ENCODE assay signal across 8 cellular contexts in the genomic region with DNA sequence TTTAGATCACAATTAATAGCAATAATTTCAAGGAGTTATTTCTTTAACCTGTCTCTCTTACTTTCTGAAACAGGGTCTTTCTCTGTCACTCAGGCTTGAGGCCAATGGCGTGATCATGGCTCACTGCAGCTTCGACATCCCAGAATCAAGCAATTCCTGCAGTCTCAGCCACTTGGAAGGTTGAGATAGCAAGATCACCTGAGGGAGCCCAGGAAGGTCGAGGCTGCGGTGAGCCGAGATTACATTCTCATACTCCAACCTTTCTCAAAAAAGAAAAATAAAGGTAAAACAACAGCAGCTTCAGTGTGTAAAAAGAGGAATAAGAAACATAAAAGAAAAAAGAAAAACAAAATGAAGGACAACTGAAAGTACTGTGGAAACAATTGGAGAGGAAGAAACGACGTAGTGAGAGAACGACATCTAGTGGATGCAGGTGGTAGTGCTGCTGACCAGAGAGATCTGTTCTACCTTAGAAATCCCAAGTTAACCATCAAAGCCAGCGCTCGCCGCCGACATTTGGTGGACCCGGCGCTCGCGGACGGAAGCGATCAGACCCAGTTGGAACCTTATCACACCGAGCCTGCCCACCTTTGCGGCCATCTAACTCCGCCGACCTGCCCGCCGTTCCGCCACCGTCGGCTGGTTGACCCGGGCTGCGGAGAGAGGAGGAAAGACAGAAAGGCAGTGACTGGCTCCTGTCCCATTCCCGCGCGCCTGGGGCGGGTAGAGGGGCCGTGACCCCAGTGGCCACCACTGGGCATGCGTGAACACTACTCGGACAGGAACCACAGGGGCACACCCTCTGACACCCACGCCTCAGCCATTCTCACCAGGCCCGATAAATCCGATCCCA.
DNase-seq lines count a peak whose midpoint lies in the region; ATAC-seq and TF ChIP-seq lines count a peak whose summit lies in the region.

No MANE protein-coding gene starts in this region.

- DNase-seq in AG09309 (ENCODE audit: low read depth) (peak; percentile 8), NCI-H345 treated with DMSO at 0.1 percent for 48 hours (lab: John Stamatoyannopoulos, UW; ENCODE audit: unreplicated experiment) (peak; percentile 84), lung microvascular endothelial cell (ENCODE audit: low read depth in 2 of 2) (peak; percentile 78 to 79)
- peak; percentile 91 for DNase-seq in activated CD4-positive, alpha-beta T cell treated with anti-CD3 and anti-CD28 coated beads, Interleukin-2, amount 10 ng/mL, durations not matched to agents 24 days and 14 days
- DNase-seq in stimulated activated CD8-positive, alpha-beta memory T cell treated with anti-CD3 and anti-CD28 coated beads, Interleukin-12 subunit alpha, Interleukin-12 subunit beta, amount 100 ng/mL, for 1 hour (ENCODE audit: low read depth), result peak; percentile 36

- H3K27me3 Mint-ChIP-seq in activated CD4-positive, alpha-beta T cell treated with anti-CD3 and anti-CD28 coated beads, Interleukin-2, amount 10 ng/mL, durations not matched to agents 24 days and 14 days, result peaks cover 9% of the 10 kb centered on the region

- peak overlapping the region; percentile 44 for H3K4me3 ChIP-seq in AG09309 (ENCODE audit: control insufficient read depth, low read depth, low read length)
- H3K4me3 ChIP-seq in duodenal mucosa (ENCODE audit: low read depth in 1 of 2, low read length in 2 of 2), result peak overlapping the region; percentile 43 to 60

- H3K27me3 ChIP-seq in duodenal mucosa (ENCODE audit: control insufficient read depth in 1 of 2, insufficient read depth in 2 of 2, low read length in 2 of 2), result peaks cover 0 to 5% of the 10 kb centered on the region in 2 donors

- H3K27ac Mint-ChIP-seq in activated CD4-positive, alpha-beta T cell treated with anti-CD3 and anti-CD28 coated beads, Interleukin-2, amount 10 ng/mL, durations not matched to agents 24 days and 14 days, result peak overlapping the region; percentile 80

- intact Hi-C loops in activated CD4-positive, alpha-beta T cell treated with anti-CD3 and anti-CD28 coated beads, Interleukin-2, amount 10 ng/mL, durations not matched to agents 24 days and 14 days (cut with micrococcal nuclease), result loop anchor here (1.0 to 5.0 kb wide), 3 partner anchors 95 to 1462 kb away; a partner anchor contains a TSS

- H3K4me1 Mint-ChIP-seq in activated CD4-positive, alpha-beta T cell treated with anti-CD3 and anti-CD28 coated beads, Interleukin-2, amount 10 ng/mL, durations not matched to agents 24 days and 14 days, result peaks cover 8% of the 10 kb centered on the region

- ATAC-seq in GM18873 (IDR thresholded peaks at IDR 0.05; ENCODE audit: low FRiP score, unreplicated experiment) (peak; percentile 88), HG03196 (IDR thresholded peaks at IDR 0.05; ENCODE audit: unreplicated experiment) (peak; percentile 79)

- H3K9ac ChIP-seq in duodenal mucosa (ENCODE audit: low read depth in 1 of 2, low read length in 2 of 2), result peak overlapping the region; percentile 18 to 25

- no peaks in the 10 kb centered on the region for H3K36me3 Mint-ChIP-seq in activated CD4-positive, alpha-beta T cell treated with anti-CD3 and anti-CD28 coated beads, Interleukin-2, amount 10 ng/mL, durations not matched to agents 24 days and 14 days (ENCODE audit: low read depth)

- peak; percentile 83 for TF ChIP-seq CTCF in AG09309 (IDR thresholded peaks at IDR 0.05; ENCODE audit: control insufficient read depth, insufficient read depth, low read depth, low read length, missing control alignments)

- H3K9me3 ChIP-seq in duodenal mucosa (ENCODE audit: control insufficient read depth in 1 of 2, low read length in 2 of 2), result no peaks in the 10 kb centered on the region

- no peaks in the 10 kb centered on the region for H3K36me3 ChIP-seq in duodenal mucosa (ENCODE audit: control insufficient read depth in 1 of 2, insufficient read depth in 2 of 2, low read length in 2 of 2)

- no peak overlapping the region for H3K27ac ChIP-seq in duodenal mucosa (ENCODE audit: low read depth, low read length)

- no peaks in the 10 kb centered on the region for H3K9me3 Mint-ChIP-seq in activated CD4-positive, alpha-beta T cell treated with anti-CD3 and anti-CD28 coated beads, Interleukin-2, amount 10 ng/mL, durations not matched to agents 24 days and 14 days

- H3K4me1 ChIP-seq in duodenal mucosa (ENCODE audit: control insufficient read depth in 1 of 2, insufficient read depth in 2 of 2, low read length in 2 of 2), result no peaks in the 10 kb centered on the region

- peak overlapping the region; percentile 89 for H3K4me3 Mint-ChIP-seq in activated CD4-positive, alpha-beta T cell treated with anti-CD3 and anti-CD28 coated beads, Interleukin-2, amount 10 ng/mL, durations not matched to agents 24 days and 14 days

Comparison
In these comparisons a context has a peak if more than half of its experiments do, and no peak if none do; other contexts are left out.
1. DNase-seq: peak in every context shown above with its lines; median percentile 91 in activated CD4-positive, alpha-beta T cell treated with anti-CD3 and anti-CD28 coated beads, Interleukin-2, amount 10 ng/mL, durations not matched to agents 24 days and 14 days; 84 in NCI-H345 treated with DMSO at 0.1 percent for 48 hours; 78 in lung microvascular endothelial cell; 36 in stimulated activated CD8-positive, alpha-beta memory T cell treated with anti-CD3 and anti-CD28 coated beads, Interleukin-12 subunit alpha, Interleukin-12 subunit beta, amount 100 ng/mL, for 1 hour; 8 in AG09309.